Comparison of ENCODE assay signal across 12 cellular contexts in the genomic region with DNA sequence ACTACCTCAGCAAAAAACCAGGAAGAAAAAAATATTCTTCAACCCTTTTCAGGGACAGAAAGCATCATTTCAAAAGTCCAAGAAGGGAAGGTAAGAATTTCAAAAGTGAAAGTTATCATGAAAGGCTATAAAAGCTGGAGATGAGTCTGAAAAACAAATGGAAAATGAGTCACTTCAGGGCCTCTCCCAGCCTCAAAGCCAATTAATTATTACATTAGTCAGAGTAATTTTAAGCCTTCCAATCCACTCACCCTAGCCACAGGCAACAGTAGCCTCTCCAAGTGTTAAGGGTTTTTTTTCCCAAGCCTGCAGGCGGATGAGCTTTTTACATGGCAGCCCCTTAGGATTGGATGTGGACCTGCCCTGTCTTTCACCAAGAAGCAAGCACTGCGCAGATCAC. TPM values are rescaled to one million over a fixed set of nuclear protein-coding genes. Genes with fewer than 3 reads are reported as not detected.
DNase-seq lines count a peak whose midpoint lies in the region; ATAC-seq and TF ChIP-seq lines count a peak whose summit lies in the region.
"Not testable (repeated sequence)": the region's sequence is repeated elsewhere in the genome, so short reads cannot be mapped to it uniquely, and the experiment has no call there.
"Had no signal": no experiment of that assay in that cellular context is flagged by ENCODE, and none has a peak within 500 bp of the region (broad histone marks: within the 10 kb centered on the region; RNA-seq: fewer than 3 reads in every experiment).

No MANE protein-coding gene starts in this region.

- H3K4me2 ChIP-seq in PC-3 (ENCODE audit: low read length): peak overlapping the region; percentile 74

- POLR2A ChIA-PET in PC-3 (lab: Charles Lee; ENCODE audit: unreplicated experiment); activated CD4-positive, alpha-beta T cell treated with anti-CD3 and anti-CD28 coated beads, Interleukin-2, amount 10 ng/mL, durations not matched to agents 7 days and 5 days (lab: Charles Lee): not testable (repeated sequence)

- CTCF ChIA-PET in PC-3 (lab: Charles Lee); activated CD4-positive, alpha-beta T cell treated with anti-CD3 and anti-CD28 coated beads, Interleukin-2, amount 10 ng/mL, durations not matched to agents 7 days and 5 days (lab: Charles Lee): not testable (repeated sequence)

- H3K36me3 ChIP-seq in PC-3 (ENCODE audit: low read depth, low read length): not testable (repeated sequence)

- not testable (repeated sequence) for H2AFZ ChIP-seq in PC-3 (ENCODE audit: low read length)

- BruUV-seq in PC-3 (replicated peaks; lab: Mats Ljungman, UMichigan): not testable (repeated sequence)

- H3K9me3 ChIP-seq in PC-3 (ENCODE audit: low read length): not testable (repeated sequence)

- peaks cover 35% of the 10 kb centered on the region for H3K4me1 Mint-ChIP-seq in activated CD4-positive, alpha-beta T cell treated with anti-CD3 and anti-CD28 coated beads, Interleukin-2, amount 10 ng/mL, durations not matched to agents 7 days and 5 days
- H3K4me1 Mint-ChIP-seq in activated naive CD4-positive, alpha-beta T cell treated with anti-CD3 and anti-CD28 coated beads, Interleukin-2, amount 50 U/mL, for 24 hours: peaks cover 39% of the 10 kb centered on the region
- H3K4me1 Mint-ChIP-seq in central memory CD8-positive, alpha-beta T cell: peaks cover 40% of the 10 kb centered on the region
- peaks cover 33% of the 10 kb centered on the region for H3K4me1 Mint-ChIP-seq in memory B cell

- peaks cover 16% of the 10 kb centered on the region for H3K4me1 ChIP-seq in PC-3 (ENCODE audit: insufficient read depth, low read length)

- peaks cover 15% of the 10 kb centered on the region for H4K20me1 ChIP-seq in PC-3 (ENCODE audit: low read length)

- not testable (repeated sequence) for H3K9me2 ChIP-seq in PC-3 (replicated peaks; ENCODE audit: low read length)

- peak overlapping the region; percentile 46 for H3K9ac ChIP-seq in PC-3 (ENCODE audit: low read length)

- ATAC-seq in PC-3: peak; percentile 54
- not testable (repeated sequence) for ATAC-seq in central memory CD8-positive, alpha-beta T cell (replicated peaks; ENCODE audit: extremely low read depth, poor library complexity, severe bottlenecking); memory B cell (ENCODE audit: low read depth)

- not testable (repeated sequence) for H3K9me3 Mint-ChIP-seq in activated CD4-positive, alpha-beta T cell treated with anti-CD3 and anti-CD28 coated beads, Interleukin-2, amount 10 ng/mL, durations not matched to agents 7 days and 5 days; activated naive CD4-positive, alpha-beta T cell treated with anti-CD3 and anti-CD28 coated beads, Interleukin-2, amount 50 U/mL, for 24 hours; central memory CD8-positive, alpha-beta T cell; memory B cell

- peak overlapping the region; percentile 45; the same call in 1 of the 2 replicates for H3K4me3 ChIP-seq in PC-3 (ENCODE audit: low read length)

- not testable (repeated sequence) for TF ChIP-seq CTCF in PC-3 (conservative IDR thresholded peaks at IDR 0.05; ENCODE audit: low read depth, low read length)

- H3K27ac Mint-ChIP-seq in activated CD4-positive, alpha-beta T cell treated with anti-CD3 and anti-CD28 coated beads, Interleukin-2, amount 10 ng/mL, durations not matched to agents 7 days and 5 days: peak overlapping the region; percentile 74
- peak overlapping the region; percentile 98 for H3K27ac Mint-ChIP-seq in activated naive CD4-positive, alpha-beta T cell treated with anti-CD3 and anti-CD28 coated beads, Interleukin-2, amount 50 U/mL, for 24 hours
- H3K27ac Mint-ChIP-seq in central memory CD8-positive, alpha-beta T cell (ENCODE audit: low read depth); memory B cell: not testable (repeated sequence)

- not testable (repeated sequence) for H3F3A ChIP-seq in PC-3 (ENCODE audit: low read length, unreplicated experiment)

- H3K27ac ChIP-seq in PC-3 (ENCODE audit: low read length): peak overlapping the region; percentile 83

- intact Hi-C loops in PC-3 (cut with micrococcal nuclease): not testable (repeated sequence)

- H3K4me3 Mint-ChIP-seq in activated CD4-positive, alpha-beta T cell treated with anti-CD3 and anti-CD28 coated beads, Interleukin-2, amount 10 ng/mL, durations not matched to agents 7 days and 5 days: peak overlapping the region; percentile 28
- H3K4me3 Mint-ChIP-seq in activated naive CD4-positive, alpha-beta T cell treated with anti-CD3 and anti-CD28 coated beads, Interleukin-2, amount 50 U/mL, for 24 hours: peak overlapping the region; percentile 82
- H3K4me3 Mint-ChIP-seq in central memory CD8-positive, alpha-beta T cell: peak overlapping the region; percentile 29
- peak overlapping the region; percentile 39 for H3K4me3 Mint-ChIP-seq in memory B cell

- DNase-seq in Daoy (ENCODE audit: low read depth) (peak; percentile 30), PC-3 (peak; percentile 48), renal cortical epithelial cell (ENCODE audit: low read depth) (peak; percentile 70)
- DNase-seq in activated CD4-positive, alpha-beta T cell treated with anti-CD3 and anti-CD28 coated beads, Interleukin-2, amount 10 ng/mL, durations not matched to agents 7 days and 5 days; central memory CD8-positive, alpha-beta T cell (ENCODE audit: low spot score in 2 of 2); memory B cell (ENCODE audit: low spot score in 2 of 2): not testable (repeated sequence)

- peaks cover 28% of the 10 kb centered on the region for H3K36me3 Mint-ChIP-seq in activated CD4-positive, alpha-beta T cell treated with anti-CD3 and anti-CD28 coated beads, Interleukin-2, amount 10 ng/mL, durations not matched to agents 7 days and 5 days (ENCODE audit: low read depth)
- H3K36me3 Mint-ChIP-seq in activated naive CD4-positive, alpha-beta T cell treated with anti-CD3 and anti-CD28 coated beads, Interleukin-2, amount 50 U/mL, for 24 hours: not testable (repeated sequence)
- peaks cover 26% of the 10 kb centered on the region for H3K36me3 Mint-ChIP-seq in central memory CD8-positive, alpha-beta T cell (ENCODE audit: insufficient read depth)
- H3K36me3 Mint-ChIP-seq in memory B cell: peaks cover 11% of the 10 kb centered on the region

- H3K27me3 Mint-ChIP-seq in activated CD4-positive, alpha-beta T cell treated with anti-CD3 and anti-CD28 coated beads, Interleukin-2, amount 10 ng/mL, durations not matched to agents 7 days and 5 days; activated naive CD4-positive, alpha-beta T cell treated with anti-CD3 and anti-CD28 coated beads, Interleukin-2, amount 50 U/mL, for 24 hours; central memory CD8-positive, alpha-beta T cell; memory B cell: not testable (repeated sequence)

- not testable (repeated sequence) for H3K27me3 ChIP-seq in PC-3 (ENCODE audit: low read length)

- peaks cover 53% of the 10 kb centered on the region for H3K79me2 ChIP-seq in PC-3 (ENCODE audit: low read length)

RNA-seq across cellular contexts. Expression of gene CCDC127, which starts 2.7 kb away (rescaled TPM):
- 2.3 and 4.1 TPM in 2 replicates for total RNA-seq in Daoy (2014; rRNA removed; shearing (Covaris generic))
- total RNA-seq in PC-3 (2014; rRNA removed) (4.1 and 5.4 TPM in 2 replicates), renal cortical epithelial cell (3.6 and 9.9 TPM in 2 replicates)
- 1 to 10 TPM; 8.0 to 8.7 TPM for total RNA-seq in activated CD4-positive, alpha-beta T cell treated with anti-CD3 and anti-CD28 coated beads, Interleukin-2, amount 10 ng/mL, durations not matched to agents 7 days and 5 days

RNA-seq across cellular contexts. Expression of gene SDHA, which starts 2.9 kb away (rescaled TPM):
- total RNA-seq in Daoy (2014; rRNA removed; shearing (Covaris generic)): 78.3 and 97.6 TPM in 2 replicates
- 163 and 181 TPM in 2 replicates for total RNA-seq in PC-3 (2014; rRNA removed)
- 100 to 1,000 TPM; 130 to 150 TPM for total RNA-seq in activated CD4-positive, alpha-beta T cell treated with anti-CD3 and anti-CD28 coated beads, Interleukin-2, amount 10 ng/mL, durations not matched to agents 7 days and 5 days
- 128 and 233 TPM in 2 replicates for total RNA-seq in renal cortical epithelial cell

RNA-seq across cellular contexts. Expression of gene LRRC14B, which starts 24.0 kb away (rescaled TPM):
- not detected in 2 replicates for total RNA-seq in Daoy (2014; rRNA removed; shearing (Covaris generic))
- total RNA-seq in PC-3 (2014; rRNA removed) (not detected in 2 replicates), renal cortical epithelial cell (not detected in 2 replicates)
- under 1 TPM in 1 of 2 experiments, not detected in 1; 0.17 TPM for total RNA-seq in activated CD4-positive, alpha-beta T cell treated with anti-CD3 and anti-CD28 coated beads, Interleukin-2, amount 10 ng/mL, durations not matched to agents 7 days and 5 days
- total RNA-seq: body of pancreas, K562, left lobe of liver, mucosa of descending colon, Peyer's patch had no signal

RNA-seq across cellular contexts. Expression of gene PDCD6, which starts 56.2 kb away (rescaled TPM):
- total RNA-seq in Daoy (2014; rRNA removed; shearing (Covaris generic)): 92.0 and 96.2 TPM in 2 replicates
- 158 and 200 TPM in 2 replicates for total RNA-seq in PC-3 (2014; rRNA removed)
- 100 to 1,000 TPM in 1 of 2 experiments, 10 to 100 TPM in 1; 87.9 to 100 TPM for total RNA-seq in activated CD4-positive, alpha-beta T cell treated with anti-CD3 and anti-CD28 coated beads, Interleukin-2, amount 10 ng/mL, durations not matched to agents 7 days and 5 days
- 136 and 141 TPM in 2 replicates for total RNA-seq in renal cortical epithelial cell

Comparison
In these comparisons a context has a peak if more than half of its experiments do, and no peak if none do; other contexts are left out.
1. H3K4me3 Mint-ChIP-seq: peak in every context shown above with its lines; median percentile 82 in activated naive CD4-positive, alpha-beta T cell treated with anti-CD3 and anti-CD28 coated beads, Interleukin-2, amount 50 U/mL, for 24 hours; 39 in memory B cell; 29 in central memory CD8-positive, alpha-beta T cell; 28 in activated CD4-positive, alpha-beta T cell treated with anti-CD3 and anti-CD28 coated beads, Interleukin-2, amount 10 ng/mL, durations not matched to agents 7 days and 5 days.